23 cellular contexts compared by ENCODE assay signal in genomic region chr4:67668315-67668714, GRCh38. TPM values are rescaled to one million over a fixed set of nuclear protein-coding genes. Genes with fewer than 3 reads are reported as not detected.
DNase-seq lines count a peak whose midpoint lies in the region; ATAC-seq, FAIRE-seq and TF ChIP-seq lines count a peak whose summit lies in the region.
"Had no signal": no experiment of that assay in that cellular context is flagged by ENCODE, and none has a peak within 500 bp of the region (broad histone marks: within the 10 kb centered on the region; RNA-seq: fewer than 3 reads in every experiment).

No MANE protein-coding gene starts in this region.

- TF ChIP-seq CTCF in A549 (IDR thresholded peaks at IDR 0.05) (no peak), HFFc6 (IDR thresholded peaks at IDR 0.05) (no peak), K562 (IDR thresholded peaks at IDR 0.05 in 2 of 3, conservative IDR thresholded peaks at IDR 0.05 in 1 of 3; ENCODE audit: insufficient read depth in 2 of 3, low read depth in 1 of 3, low read length in 3 of 3) (no peak)

- intact Hi-C loops in activated CD4-positive, alpha-beta T cell treated with anti-CD3 and anti-CD28 coated beads, Interleukin-2, amount 10 ng/mL, durations not matched to agents 24 days and 14 days (cut with micrococcal nuclease): no loop called here
- intact Hi-C loops in activated CD4-positive, alpha-beta T cell treated with anti-CD3 and anti-CD28 coated beads for 36 hours (cut with DNase I, micrococcal nuclease): no loop called here
- intact Hi-C loops in K562 (cut with micrococcal nuclease): no loop called here

- TF ChIP-seq EP300 in A549 (IDR thresholded peaks at IDR 0.05): no peak
- TF ChIP-seq EP300 in K562 (IDR thresholded peaks at IDR 0.05; ENCODE audit: low read length): no peak

- H3K79me2 ChIP-seq in K562 (ENCODE audit: control insufficient read depth, insufficient read depth, low read length): no peaks in the 10 kb centered on the region

- DNase-seq in activated CD4-positive, alpha-beta T cell treated with anti-CD3 and anti-CD28 coated beads, Interleukin-2, amount 10 ng/mL, durations not matched to agents 24 days and 14 days: no peak
- no peak for DNase-seq in activated CD4-positive, alpha-beta T cell treated with anti-CD3 and anti-CD28 coated beads for 36 hours
- DNase-seq in A549 (ENCODE audit: low read depth in 1 of 2, low spot score in 1 of 2) (no peak), HFFc6 (no peak), K562 (ENCODE audit: extremely low read depth in 1 of 4, low spot score in 3 of 4) (no peak), GDM1 (lab: John Stamatoyannopoulos, UW) (no peak)
- DNase-seq: ACHN; AML-193; BE2C; CD4-positive, alpha-beta memory T cell; COR-L47; DMS153; DND-41; H9 had no signal

- no peaks in the 10 kb centered on the region for H4K20me1 ChIP-seq in K562 (replicated peaks; ENCODE audit: control insufficient read depth, insufficient read depth, low read length)

- FAIRE-seq in A549 (lab: Jason Lieb, UNC) (no peak), K562 (lab: Jason Lieb, UNC) (no peak)
- FAIRE-seq: GM19239 had no signal

- no peaks in the 10 kb centered on the region for H3K9me1 ChIP-seq in K562 (ENCODE audit: control insufficient read depth, insufficient read depth, low read length)

- POLR2A ChIA-PET in activated CD4-positive, alpha-beta T cell treated with anti-CD3 and anti-CD28 coated beads for 36 hours (lab: Charles Lee): no interaction called here
- POLR2A ChIA-PET in A549 (lab: Yijun Ruan, JAX): no interaction called here
- POLR2A ChIA-PET in K562 (lab: Yijun Ruan, JAX): no interaction called here

- no peak overlapping the region for H3K4me3 Mint-ChIP-seq in activated CD4-positive, alpha-beta T cell treated with anti-CD3 and anti-CD28 coated beads, Interleukin-2, amount 10 ng/mL, durations not matched to agents 24 days and 14 days
- H3K4me3 Mint-ChIP-seq in activated CD4-positive, alpha-beta T cell treated with anti-CD3 and anti-CD28 coated beads for 36 hours: no peak overlapping the region
- no peak overlapping the region for H3K4me3 Mint-ChIP-seq in HFFc6
- H3K4me3 Mint-ChIP-seq: CD14-positive monocyte; CD4-positive, alpha-beta memory T cell; GM23338; H9 had no signal

- H3K36me3 ChIP-seq in K562 (ENCODE audit: control insufficient read depth, insufficient read depth, low read length): peaks cover 77% of the 10 kb centered on the region

- H3K27ac ChIP-seq in A549: no peak overlapping the region
- no peak overlapping the region for H3K27ac ChIP-seq in K562 (ENCODE audit: extremely low read depth, low read depth, low read length)
- H3K27ac ChIP-seq: 22Rv1; BLaER1 treated with 17β-estradiol and CSF1 and Interleukin-3, amounts not matched to agents 10 nM and 100 nM had no signal

- no peak overlapping the region for H3K9ac ChIP-seq in K562 (ENCODE audit: insufficient read depth in 1 of 2, low read depth in 2 of 2, low read length in 2 of 2)
- H3K9ac ChIP-seq: BLaER1 treated with 17β-estradiol and CSF1 and Interleukin-3, amounts not matched to agents 10 nM and 100 nM had no signal

- no peak for ATAC-seq in activated CD4-positive, alpha-beta T cell treated with anti-CD3 and anti-CD28 coated beads for 36 hours
- ATAC-seq in A549: no peak
- no peak for ATAC-seq in K562
- ATAC-seq in GM21529 (IDR thresholded peaks at IDR 0.05; ENCODE audit: unreplicated experiment): no peak
- no peak for ATAC-seq in GM18498 (IDR thresholded peaks at IDR 0.05; ENCODE audit: unreplicated experiment)
- ATAC-seq: GM12878, GM23338, HCT116 had no signal

- H3K9me3 Mint-ChIP-seq in activated CD4-positive, alpha-beta T cell treated with anti-CD3 and anti-CD28 coated beads, Interleukin-2, amount 10 ng/mL, durations not matched to agents 24 days and 14 days: no peaks in the 10 kb centered on the region
- no peaks in the 10 kb centered on the region for H3K9me3 Mint-ChIP-seq in activated CD4-positive, alpha-beta T cell treated with anti-CD3 and anti-CD28 coated beads for 36 hours (ENCODE audit: low read depth)
- H3K9me3 Mint-ChIP-seq in HFFc6: no peaks in the 10 kb centered on the region
- H3K9me3 Mint-ChIP-seq: CD14-positive monocyte; CD4-positive, alpha-beta memory T cell; GM23338; H9 had no signal

- no peaks in the 10 kb centered on the region for H3K4me1 ChIP-seq in A549
- no peaks in the 10 kb centered on the region for H3K4me1 ChIP-seq in K562 (replicated peaks in 1 of 2; ENCODE audit: control insufficient read depth in 2 of 2, insufficient read depth in 2 of 2, low read length in 2 of 2)
- H3K4me1 ChIP-seq: BE2C; BLaER1 treated with 17β-estradiol and CSF1 and Interleukin-3, amounts not matched to agents 10 nM and 100 nM had no signal

- no peaks in the 10 kb centered on the region for H3K27me3 ChIP-seq in K562 (ENCODE audit: control insufficient read depth in 2 of 2, insufficient read depth in 2 of 2, low read length in 2 of 2)
- H3K27me3 ChIP-seq: BE2C; BLaER1 treated with 17β-estradiol and CSF1 and Interleukin-3, amounts not matched to agents 10 nM and 100 nM had no signal

- peaks cover 59% of the 10 kb centered on the region for H3K36me3 Mint-ChIP-seq in activated CD4-positive, alpha-beta T cell treated with anti-CD3 and anti-CD28 coated beads, Interleukin-2, amount 10 ng/mL, durations not matched to agents 24 days and 14 days (ENCODE audit: low read depth)
- H3K36me3 Mint-ChIP-seq in activated CD4-positive, alpha-beta T cell treated with anti-CD3 and anti-CD28 coated beads for 36 hours (ENCODE audit: low read depth): peaks cover 41% of the 10 kb centered on the region
- peaks cover 28% of the 10 kb centered on the region for H3K36me3 Mint-ChIP-seq in HFFc6 (ENCODE audit: low read depth)

- no peaks in the 10 kb centered on the region for H3K9me3 ChIP-seq in A549
- no peaks in the 10 kb centered on the region for H3K9me3 ChIP-seq in K562 (replicated peaks; ENCODE audit: control insufficient read depth, insufficient read depth, low read depth, low read length)
- H3K9me3 ChIP-seq: BE2C had no signal

- no peak for TF ChIP-seq RAD21 in A549 (conservative IDR thresholded peaks at IDR 0.05 in 1 of 2, IDR thresholded peaks at IDR 0.05 in 1 of 2)
- no peak for TF ChIP-seq RAD21 in K562 (CRISPR knock-in tag; conservative IDR thresholded peaks at IDR 0.05 in 1 of 2, IDR thresholded peaks at IDR 0.05 in 1 of 2)

- no TSS peak for BruUV-seq in K562 (replicated peaks; lab: Mats Ljungman, UMichigan)

- H3K27me3 Mint-ChIP-seq in activated CD4-positive, alpha-beta T cell treated with anti-CD3 and anti-CD28 coated beads, Interleukin-2, amount 10 ng/mL, durations not matched to agents 24 days and 14 days: no peaks in the 10 kb centered on the region
- H3K27me3 Mint-ChIP-seq in activated CD4-positive, alpha-beta T cell treated with anti-CD3 and anti-CD28 coated beads for 36 hours: no peaks in the 10 kb centered on the region
- no peaks in the 10 kb centered on the region; the same call in 1 of the 2 replicates for H3K27me3 Mint-ChIP-seq in HFFc6 (ENCODE audit: insufficient read depth)
- H3K27me3 Mint-ChIP-seq: CD4-positive, alpha-beta memory T cell had no signal

- WGBS in A549 (ENCODE audit: missing lambda C conversion rate): 90% methylated on average over 3 of the region's 3 CpGs
- 95% methylated on average over 3 of the region's 3 CpGs for WGBS in K562 (ENCODE audit: insufficient coverage, low coverage, missing lambda C conversion rate)

- CTCF ChIA-PET in activated CD4-positive, alpha-beta T cell treated with anti-CD3 and anti-CD28 coated beads for 36 hours (lab: Charles Lee): no interaction called here
- CTCF ChIA-PET in A549 (lab: Yijun Ruan, JAX) (no interaction called here), K562 (lab: Yijun Ruan, JAX; ENCODE audit: low intra/inter-chr PET ratio) (no interaction called here)

- H3K4me2 ChIP-seq in A549 (no peak overlapping the region), K562 (ENCODE audit: insufficient read depth, low read length) (no peak overlapping the region)
- H3K4me2 ChIP-seq: BLaER1 treated with 17β-estradiol and CSF1 and Interleukin-3, amounts not matched to agents 10 nM and 100 nM; GM23338 had no signal

- no peak overlapping the region for H3K4me3 ChIP-seq in A549
- H3K4me3 ChIP-seq in K562: no peak overlapping the region
- H3K4me3 ChIP-seq: BLaER1 treated with 17β-estradiol and CSF1 and Interleukin-3, amounts not matched to agents 10 nM and 100 nM; GM12878; GM23338 had no signal

- H3K4me1 Mint-ChIP-seq in activated CD4-positive, alpha-beta T cell treated with anti-CD3 and anti-CD28 coated beads, Interleukin-2, amount 10 ng/mL, durations not matched to agents 24 days and 14 days: peaks cover 7% of the 10 kb centered on the region
- peaks cover 6% of the 10 kb centered on the region for H3K4me1 Mint-ChIP-seq in activated CD4-positive, alpha-beta T cell treated with anti-CD3 and anti-CD28 coated beads for 36 hours
- peaks cover 13% of the 10 kb centered on the region for H3K4me1 Mint-ChIP-seq in HFFc6 (ENCODE audit: low read depth)
- H3K4me1 Mint-ChIP-seq: CD14-positive monocyte; CD4-positive, alpha-beta memory T cell; GM23338; H9 had no signal

- in situ Hi-C loops in K562 (cut with MboI): no loop called here

- peak overlapping the region; percentile 4 for H3K27ac Mint-ChIP-seq in activated CD4-positive, alpha-beta T cell treated with anti-CD3 and anti-CD28 coated beads, Interleukin-2, amount 10 ng/mL, durations not matched to agents 24 days and 14 days
- no peak overlapping the region for H3K27ac Mint-ChIP-seq in activated CD4-positive, alpha-beta T cell treated with anti-CD3 and anti-CD28 coated beads for 36 hours
- 0 out of 2 replicates have a peak overlapping the region, but pooled peaks have one; percentile 18 for H3K27ac Mint-ChIP-seq in HFFc6
- H3K27ac Mint-ChIP-seq: GM23338, H9 had no signal

- TF ChIP-seq POLR2A in A549 (IDR thresholded peaks at IDR 0.05; ENCODE audit: low read length): no peak
- TF ChIP-seq POLR2A in K562 (conservative IDR thresholded peaks at IDR 0.05): no peak

- H2AFZ ChIP-seq in K562 (ENCODE audit: low read depth, low read length): no peak overlapping the region
- H2AFZ ChIP-seq: GM23338 had no signal

RNA-seq across cellular contexts. Expression of gene UBA6, which starts 32.6 kb away (rescaled TPM):
- total RNA-seq in activated CD4-positive, alpha-beta T cell treated with anti-CD3 and anti-CD28 coated beads, Interleukin-2, amount 10 ng/mL, durations not matched to agents 24 days and 14 days: 78.2 and 85.4 TPM in 2 replicates
- total RNA-seq in activated CD4-positive, alpha-beta T cell treated with anti-CD3 and anti-CD28 coated beads for 36 hours: 10 to 100 TPM; 88.3 to 97.3 TPM
- 67.3 and 84.6 TPM in 2 replicates for polyA plus RNA-seq in A549 (2011; rRNA removed)
- polyA plus RNA-seq in A549 (2012; cell fraction: cytosol; rRNA removed): 8.8 and 13.4 TPM in 2 replicates
- 13.3 and 22.5 TPM in 2 replicates for polyA plus RNA-seq in A549 (2012; cell fraction: nucleus; rRNA removed)
- polyA plus RNA-seq in A549 (2017; fragmentation: RNase III; extraction: RNeasy Plus Mini Kit Qiagen cat#74134 plus additional on column Dnase treatment): 33.7 to 34.0 TPM (median 33.9 TPM) in 3 replicates
- polyA minus RNA-seq in A549 (2011; rRNA and poly(A)+ RNA removed): 45.0 and 73.4 TPM in 2 replicates
- 100 to 1,000 TPM in 2 of 6 experiments, 10 to 100 TPM in 4; 84.7 to 137 (median 94.7) TPM for total RNA-seq in HFFc6 (2021; fragmentation: NEBNext Ultra II Directional; extraction: Animal tissue kit (Norgen Biotek cat#: 25700))
- total RNA-seq in K562 (2011; cell fraction: chromatin; rRNA removed; ENCODE audit: low replicate concordance): 163 and 411 TPM in 2 replicates
- total RNA-seq in K562 (2011; cell fraction: nucleolus; rRNA removed): 67.7 and 84.2 TPM in 2 replicates
- total RNA-seq in K562 (2011; cell fraction: nucleoplasm; rRNA removed): 91.1 and 113 TPM in 2 replicates
- total RNA-seq in K562 (2014; rRNA removed): 51.5 and 102 TPM in 2 replicates
- total RNA-seq in K562 (2014; rRNA removed; fragmentation: Illumina TruSeq; extraction: Trizol): 135 and 170 TPM in 2 replicates
- 94.6 and 96.0 TPM in 2 replicates for total RNA-seq in K562 (2015; rRNA removed; fragmentation: Illumina TruSeq; extraction: Trizol)
- total RNA-seq in K562 (2021): 130 and 132 TPM in 2 replicates
- 109 and 139 TPM in 2 replicates for polyA plus RNA-seq in K562 (2011; rRNA removed)
- 24.6 and 47.1 TPM in 2 replicates for polyA plus RNA-seq in K562 (2011; cell fraction: cytosol; rRNA removed)
- 96.1 and 134 TPM in 2 replicates for polyA plus RNA-seq in K562 (2011; cell fraction: nucleus; rRNA removed)
- polyA plus RNA-seq in K562 (2012): 34.3 and 69.1 TPM in 2 replicates
- polyA plus RNA-seq in K562 (2014; fragmentation: Illumina TruSeq; extraction: Trizol): 73.2 and 86.6 TPM in 2 replicates
- 10 to 100 TPM; 22.9 to 30.1 TPM for polyA plus RNA-seq in K562 (2014; fragmentation: Nextera tagmentation; extraction: Ambion mirVana)
- 39.8 and 42.8 TPM in 2 replicates for polyA plus RNA-seq in K562 (2014; rRNA removed)
- 750 and 759 TPM in 2 replicates for polyA minus RNA-seq in K562 (2011; rRNA and poly(A)+ RNA removed)
- polyA minus RNA-seq in K562 (2011; cell fraction: cytosol; rRNA and poly(A)+ RNA removed): 145 and 199 TPM in 2 replicates
- 123 and 152 TPM in 2 replicates for polyA minus RNA-seq in K562 (2011; cell fraction: nucleus; rRNA and poly(A)+ RNA removed)
